Comparison of ENCODE assay signal across 26 cellular contexts in the genomic region with DNA sequence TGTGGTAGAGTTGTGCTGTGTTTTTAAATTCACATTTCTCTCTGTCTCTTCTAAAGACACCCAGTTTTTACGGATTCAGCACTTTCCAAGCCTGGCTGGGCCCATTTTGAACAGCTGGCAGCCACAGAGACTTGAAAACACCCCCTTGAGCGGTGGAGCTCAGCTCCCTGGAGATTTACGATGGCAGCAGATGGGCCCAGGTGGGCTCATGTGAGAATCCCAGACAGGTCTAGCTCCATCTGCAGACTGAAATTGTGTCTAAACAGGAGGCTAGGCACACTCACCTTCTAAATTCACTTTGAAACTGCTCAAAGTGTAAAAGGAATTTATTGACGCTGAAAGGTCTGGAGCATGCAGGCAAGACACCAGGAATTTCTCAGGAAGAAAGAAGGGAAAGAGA.
DNase-seq lines count a peak whose midpoint lies in the region; FAIRE-seq and TF ChIP-seq lines count a peak whose summit lies in the region.
"Had no signal": no experiment of that assay in that cellular context is flagged by ENCODE, and none has a peak within 500 bp of the region (broad histone marks: within the 10 kb centered on the region; RNA-seq: fewer than 3 reads in every experiment).

No MANE protein-coding gene starts in this region.

- H3K4me3 Mint-ChIP-seq in mesothelial cell of epicardium, result no peak overlapping the region
- H3K4me3 Mint-ChIP-seq in activated naive CD8-positive, alpha-beta T cell treated with anti-CD3 and anti-CD28 coated beads for 36 hours, result no peak overlapping the region
- H3K4me3 Mint-ChIP-seq: activated CD4-positive, alpha-beta memory T cell treated with anti-CD3 and anti-CD28 coated beads, Interleukin-2, amount 10 ng/mL, durations not matched to agents 7 days and 5 days had no signal

- H3K4me1 ChIP-seq in OCI-LY7 (ENCODE audit: insufficient read depth, low read length, poor library complexity, severe bottlenecking) (peaks cover 13% of the 10 kb centered on the region), kidney (ENCODE audit: control insufficient read depth in 1 of 2, insufficient read depth in 1 of 2, low read depth in 1 of 2, low read length in 2 of 2) (peaks cover 7 to 10% of the 10 kb centered on the region in 2 donors)
- H3K4me1 ChIP-seq: colonic mucosa, heart right ventricle, transverse colon had no signal

- no peak for FAIRE-seq in kidney (lab: Jason Lieb, UNC)
- FAIRE-seq: GM12878 had no signal

- POLR2A ChIA-PET in OCI-LY7 (lab: Charles Lee), result interaction anchor here (1.2 kb wide), 1 partner anchor 17 kb away, joined by 3 read pairs; no protein-coding TSS in a partner anchor

- H2AFZ ChIP-seq in OCI-LY7 (ENCODE audit: low read length), result 0 out of 2 replicates have a peak overlapping the region, but pooled peaks have one; percentile 40

- BruUV-seq in OCI-LY7 (replicated peaks; lab: Mats Ljungman, UMichigan), result no TSS peak

- intact Hi-C loops in OCI-LY7 (cut with micrococcal nuclease; ENCODE audit: unreplicated experiment) (no loop called here), kidney (cut with DNase I) (no loop called here)

- DNase-seq in DMS79 (lab: John Stamatoyannopoulos, UW), result peak; percentile 15
- peak; percentile 14 for DNase-seq in NAMALWA (ENCODE audit: low spot score)
- peak; percentile 73 for DNase-seq in OCI-LY7 (ENCODE audit: low spot score)
- DNase-seq in mesothelial cell of epicardium (ENCODE audit: low spot score in 2 of 2, unreplicated experiment in 2 of 2), result no peak
- DNase-seq in activated naive CD8-positive, alpha-beta T cell treated with anti-CD3 and anti-CD28 coated beads for 36 hours, result no peak
- DNase-seq in NOMO-1 treated with dmso at 0.1 percent for 144 hours (lab: John Stamatoyannopoulos, UW; ENCODE audit: unreplicated experiment), result no peak
- DNase-seq in kidney, result no peak
- DNase-seq: activated CD4-positive, alpha-beta memory T cell treated with anti-CD3 and anti-CD28 coated beads, Interleukin-2, amount 10 ng/mL, durations not matched to agents 7 days and 5 days; activated CD8-positive, alpha-beta memory T cell treated with anti-CD3 and anti-CD28 coated beads, Interleukin-2, amount 50 U/mL, for 48 hours; aorta; colonic mucosa; effector memory CD4-positive, alpha-beta T cell; heart right ventricle; left cardiac atrium; NCI-H2029; NCI-H446; posterior cingulate gyrus; spleen; stimulated activated CD4-positive, alpha-beta T cell treated with anti-CD3 and anti-CD28 coated beads, Interleukin-2, amount 100 ng/mL, for 48 hours; T-helper 1 cell; transverse colon had no signal

- no peak overlapping the region for H3K27ac ChIP-seq in OCI-LY7 (ENCODE audit: low read depth, low read length, poor library complexity, severe bottlenecking)
- H3K27ac ChIP-seq in kidney (ENCODE audit: low read depth in 2 of 2, low read length in 2 of 2), result no peak overlapping the region
- H3K27ac ChIP-seq: C4-2B, cardiac muscle cell, colonic mucosa, heart right ventricle, KMS-11, spleen, transverse colon had no signal

- no peaks in the 10 kb centered on the region for H4K20me1 ChIP-seq in OCI-LY7 (ENCODE audit: insufficient read depth, low read length)

- peak overlapping the region; percentile 39 for H3K4me2 ChIP-seq in OCI-LY7 (ENCODE audit: low read length)
- H3K4me2 ChIP-seq: KMS-11 had no signal

- H3K79me2 ChIP-seq in OCI-LY7 (ENCODE audit: insufficient read depth, low read depth, low read length), result no peaks in the 10 kb centered on the region

- H3K4me3 ChIP-seq in OCI-LY7 (ENCODE audit: low read depth, low read length, poor library complexity, severe bottlenecking), result no peak overlapping the region
- H3K4me3 ChIP-seq in kidney (ENCODE audit: low read length in 2 of 2), result no peak overlapping the region
- H3K4me3 ChIP-seq: cardiac muscle cell, colonic mucosa, GM12878, heart right ventricle, spleen, transverse colon had no signal

- no peaks in the 10 kb centered on the region for H3K9me2 ChIP-seq in OCI-LY7 (ENCODE audit: insufficient read depth, low read length)

- H3K9me3 ChIP-seq in OCI-LY7 (ENCODE audit: low read length) (no peaks in the 10 kb centered on the region; the same call in 1 of the 2 replicates), kidney (ENCODE audit: control insufficient read depth in 1 of 2, low read length in 2 of 2) (peaks cover 0 to 6% of the 10 kb centered on the region in 2 donors)
- H3K9me3 ChIP-seq: colonic mucosa, transverse colon had no signal

- peak overlapping the region; percentile 71 for H3K27ac Mint-ChIP-seq in mesothelial cell of epicardium
- H3K27ac Mint-ChIP-seq in activated naive CD8-positive, alpha-beta T cell treated with anti-CD3 and anti-CD28 coated beads for 36 hours, result no peak overlapping the region
- H3K27ac Mint-ChIP-seq: activated CD4-positive, alpha-beta memory T cell treated with anti-CD3 and anti-CD28 coated beads, Interleukin-2, amount 10 ng/mL, durations not matched to agents 7 days and 5 days; activated naive CD4-positive, alpha-beta T cell treated with anti-CD3 and anti-CD28 coated beads, Interleukin-2, amount 50 U/mL, for 72 hours had no signal

- H3K4me1 Mint-ChIP-seq in mesothelial cell of epicardium, result peaks cover 58% of the 10 kb centered on the region
- H3K4me1 Mint-ChIP-seq in activated naive CD8-positive, alpha-beta T cell treated with anti-CD3 and anti-CD28 coated beads for 36 hours, result no peaks in the 10 kb centered on the region

- H3K36me3 ChIP-seq in OCI-LY7 (ENCODE audit: insufficient read depth, low read length), result no peaks in the 10 kb centered on the region
- H3K36me3 ChIP-seq in kidney (ENCODE audit: control insufficient read depth in 1 of 2, insufficient read depth in 2 of 2, low read length in 2 of 2), result no peaks in the 10 kb centered on the region
- H3K36me3 ChIP-seq: cardiac muscle cell, colonic mucosa, heart right ventricle, spleen, transverse colon had no signal

- no peaks in the 10 kb centered on the region for H3K36me3 Mint-ChIP-seq in mesothelial cell of epicardium
- peaks cover 4% of the 10 kb centered on the region for H3K36me3 Mint-ChIP-seq in activated naive CD8-positive, alpha-beta T cell treated with anti-CD3 and anti-CD28 coated beads for 36 hours

- no peaks in the 10 kb centered on the region for H3K27me3 Mint-ChIP-seq in mesothelial cell of epicardium (ENCODE audit: low read depth)
- no peaks in the 10 kb centered on the region for H3K27me3 Mint-ChIP-seq in activated naive CD8-positive, alpha-beta T cell treated with anti-CD3 and anti-CD28 coated beads for 36 hours

- no peak overlapping the region for H3K9ac ChIP-seq in kidney (ENCODE audit: low read length in 2 of 2)
- H3K9ac ChIP-seq: KMS-11 had no signal

- H3K9me3 Mint-ChIP-seq in mesothelial cell of epicardium, result peaks cover 12% of the 10 kb centered on the region
- H3K9me3 Mint-ChIP-seq in activated naive CD8-positive, alpha-beta T cell treated with anti-CD3 and anti-CD28 coated beads for 36 hours, result peaks cover 2% of the 10 kb centered on the region

- TF ChIP-seq CTCF in OCI-LY7 (conservative IDR thresholded peaks at IDR 0.05; ENCODE audit: low read length) (peak; percentile 63), mesothelial cell of epicardium (IDR thresholded peaks at IDR 0.05; ENCODE audit: unreplicated experiment) (no peak), kidney (IDR thresholded peaks at IDR 0.05; ENCODE audit: borderline replicate concordance, extremely low read depth, insufficient read depth) (no peak)

- CTCF ChIA-PET in OCI-LY7 (lab: Charles Lee; ENCODE audit: unreplicated experiment), result interaction anchor here (0.6 kb wide), 1 partner anchor 72 kb away, joined by 3 read pairs; no protein-coding TSS in a partner anchor

Comparison
In these comparisons a context has a peak if more than half of its experiments do, and no peak if none do; other contexts are left out.
1. DNase-seq: peak in DMS79 (single experiment), NAMALWA (single experiment) and OCI-LY7 (single experiment); none in mesothelial cell of epicardium (0 of 2), activated naive CD8-positive, alpha-beta T cell treated with anti-CD3 and anti-CD28 coated beads for 36 hours (single experiment), NOMO-1 treated with dmso at 0.1 percent for 144 hours (single experiment) and kidney (single experiment).